Comparison of ENCODE assay signal across 16 cellular contexts in the genomic region with DNA sequence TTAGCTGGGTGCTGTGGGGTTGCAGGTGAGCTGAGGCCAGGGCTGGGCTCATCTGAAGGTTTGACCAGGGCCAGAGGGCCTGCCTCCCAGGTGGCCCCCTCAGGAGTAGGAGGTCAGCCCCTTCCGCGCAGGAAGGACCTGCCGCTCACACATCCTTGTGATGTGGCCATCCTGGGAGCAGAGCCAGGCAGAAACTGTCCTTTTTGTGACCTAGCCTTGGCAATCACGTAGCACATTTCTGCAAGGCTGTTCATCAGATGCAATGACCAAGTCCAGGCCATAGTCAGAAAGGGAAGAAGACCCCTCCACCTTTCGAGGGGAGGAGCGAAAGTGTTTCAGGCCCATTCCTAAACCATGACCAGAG. TPM values are rescaled to one million over a fixed set of nuclear protein-coding genes. Genes with fewer than 3 reads are reported as not detected.
DNase-seq lines count a peak whose midpoint lies in the region; ATAC-seq and TF ChIP-seq lines count a peak whose summit lies in the region.
"Had no signal": no experiment of that assay in that cellular context is flagged by ENCODE, and none has a peak within 500 bp of the region (broad histone marks: within the 10 kb centered on the region; RNA-seq: fewer than 3 reads in every experiment).

No MANE protein-coding gene starts in this region.

- DNase-seq in HFFc6 (peak; percentile 7), activated B cell treated with CpG ODN at 0.5 μM for 24 hours (no peak), Right ventricle myocardium superior (peak; percentile 55), sciatic nerve (ENCODE audit: low spot score) (no peak), DMS 273 treated with DMSO at 0.1 percent for 48 hours (lab: John Stamatoyannopoulos, UW) (no peak)
- DNase-seq: aorta; Calu3; effector CD8-positive, alpha-beta T cell; MG63; stimulated activated CD4-positive, alpha-beta T cell treated with anti-CD3 and anti-CD28 coated beads, Interleukin-4, amount 100 ng/mL, for 4 hours; stimulated activated naive CD4-positive, alpha-beta T cell treated with Interleukin-2 at 50 U/mL for 16 hours; SW 1271 had no signal

- CTCF ChIA-PET in activated B cell treated with CpG ODN at 0.5 μM for 24 hours (lab: Charles Lee) = no interaction called here

- H3K4me1 Mint-ChIP-seq in HFFc6 (ENCODE audit: low read depth) (peaks cover 6% of the 10 kb centered on the region), activated B cell treated with CpG ODN at 0.5 μM for 24 hours (peaks cover 31% of the 10 kb centered on the region)

- POLR2A ChIA-PET in activated B cell treated with CpG ODN at 0.5 μM for 24 hours (lab: Charles Lee) = no interaction called here

- H3K36me3 Mint-ChIP-seq in HFFc6 (ENCODE audit: low read depth) = peaks cover 12% of the 10 kb centered on the region; the same call in 1 of the 2 replicates
- H3K36me3 Mint-ChIP-seq in activated B cell treated with CpG ODN at 0.5 μM for 24 hours (ENCODE audit: low read depth) = peaks cover 22% of the 10 kb centered on the region

- intact Hi-C loops in activated B cell treated with CpG ODN at 0.5 μM for 24 hours (cut with micrococcal nuclease) = no loop called here
- intact Hi-C loops in Right ventricle myocardium superior (cut with DNase I) = no loop called here
- intact Hi-C loops in sciatic nerve (cut with DNase I) = no loop called here

- no peaks in the 10 kb centered on the region for H3K9me3 Mint-ChIP-seq in HFFc6
- H3K9me3 Mint-ChIP-seq in activated B cell treated with CpG ODN at 0.5 μM for 24 hours = no peaks in the 10 kb centered on the region

- H3K27me3 Mint-ChIP-seq in HFFc6 (ENCODE audit: insufficient read depth) (no peaks in the 10 kb centered on the region), activated B cell treated with CpG ODN at 0.5 μM for 24 hours (no peaks in the 10 kb centered on the region)

- TF ChIP-seq CTCF in HFFc6 (IDR thresholded peaks at IDR 0.05) = no peak
- no peak for TF ChIP-seq CTCF in activated B cell treated with CpG ODN at 0.5 μM for 24 hours (IDR thresholded peaks at IDR 0.05)

- H3K27ac Mint-ChIP-seq in HFFc6 (peak overlapping the region; percentile 3; the same call in 1 of the 2 replicates), activated B cell treated with CpG ODN at 0.5 μM for 24 hours (no peak overlapping the region)

- ATAC-seq in activated B cell treated with CpG ODN at 0.5 μM for 24 hours (ENCODE audit: low read depth) (no peak), Right ventricle myocardium superior (ENCODE audit: poor library complexity) (peak; percentile 30), sciatic nerve (peak; percentile 52), HG02588 (IDR thresholded peaks at IDR 0.05; ENCODE audit: unreplicated experiment) (no peak), HG02973 (IDR thresholded peaks at IDR 0.05; ENCODE audit: unreplicated experiment) (no peak)
- ATAC-seq: activated CD4-positive, CD25-positive, alpha-beta regulatory T cell treated with anti-CD3 and anti-CD28 coated beads, Interleukin-2, amount 50 U/mL, for 24 hours; gastroesophageal sphincter had no signal

- no peak overlapping the region for H3K4me3 Mint-ChIP-seq in HFFc6
- peak overlapping the region; percentile 36 for H3K4me3 Mint-ChIP-seq in activated B cell treated with CpG ODN at 0.5 μM for 24 hours

RNA-seq across cellular contexts. Expression of gene TRAPPC10, which starts 55.5 kb away (rescaled TPM):
- 10 to 100 TPM; 24.1 to 29.4 (median 27.7) TPM for total RNA-seq in HFFc6 (2021; fragmentation: NEBNext Ultra II Directional; extraction: Animal tissue kit (Norgen Biotek cat#: 25700))
- 77.8 and 96.0 TPM in 2 replicates for total RNA-seq in activated B cell treated with CpG ODN at 0.5 μM for 24 hours
- total RNA-seq in Right ventricle myocardium superior = 20.3 TPM
- 55.1 TPM for total RNA-seq in sciatic nerve

Comparison
In these comparisons a context has a peak if more than half of its experiments do, and no peak if none do; other contexts are left out.
1. DNase-seq: peak in HFFc6 (single experiment) and Right ventricle myocardium superior (single experiment); none in activated B cell treated with CpG ODN at 0.5 μM for 24 hours (single experiment), sciatic nerve (single experiment) and DMS 273 treated with DMSO at 0.1 percent for 48 hours (single experiment).
2. ATAC-seq: peak in Right ventricle myocardium superior (single experiment) and sciatic nerve (single experiment); none in activated B cell treated with CpG ODN at 0.5 μM for 24 hours (single experiment), HG02588 (single experiment) and HG02973 (single experiment).